Comparison of ENCODE assay signal across 17 cellular contexts in the genomic region with DNA sequence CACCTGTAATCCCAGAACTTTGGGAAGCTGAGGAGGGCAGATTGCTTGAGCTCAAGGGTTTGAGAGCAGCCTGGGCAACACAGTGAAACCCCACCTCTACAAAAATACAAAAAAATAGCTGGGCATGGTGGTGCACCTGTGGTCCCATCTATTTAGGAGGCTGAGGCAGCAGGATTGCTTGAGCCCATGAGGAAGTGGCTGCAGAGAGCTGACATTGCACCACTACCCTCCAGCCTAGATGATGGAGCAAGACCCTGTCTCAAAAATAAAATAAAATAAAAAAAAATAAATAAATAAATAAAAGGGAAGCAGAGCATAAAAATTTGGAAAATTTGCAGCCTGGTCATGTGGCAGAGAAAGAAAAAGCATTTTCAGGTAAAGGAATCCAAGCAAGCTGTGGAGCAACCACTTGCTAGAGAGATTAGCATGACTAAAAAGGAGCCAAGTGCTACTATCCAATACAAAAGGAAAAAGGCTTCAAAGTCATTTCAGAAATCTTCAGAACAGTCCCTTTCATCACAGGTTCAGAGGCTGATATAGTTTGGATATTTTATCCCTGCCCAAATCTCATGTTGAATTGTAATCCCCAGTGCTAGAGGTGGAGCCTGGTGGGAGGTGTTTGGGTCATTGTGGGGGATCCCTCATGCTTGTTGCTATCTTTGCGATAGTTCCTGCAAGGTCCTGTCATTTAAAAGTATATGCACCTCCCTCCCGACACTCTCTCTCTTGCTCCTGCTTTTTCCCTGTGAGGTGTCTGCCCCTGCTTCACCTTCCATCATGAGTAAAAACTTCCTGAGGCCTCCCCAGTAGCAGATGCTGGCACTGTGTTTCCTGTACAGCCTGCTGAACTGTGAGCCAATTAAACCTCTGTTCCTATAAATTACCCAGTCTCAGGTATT. TPM values are rescaled to one million over a fixed set of nuclear protein-coding genes. Genes with fewer than 3 reads are reported as not detected.
"Had no signal": no experiment of that assay in that cellular context is flagged by ENCODE, and none has a peak within 500 bp of the region (broad histone marks: within the 10 kb centered on the region; RNA-seq: fewer than 3 reads in every experiment).

No MANE protein-coding gene starts in this region.

- ATAC-seq: activated CD8-positive, alpha-beta memory T cell treated with anti-CD3 and anti-CD28 coated beads, Interleukin-2, amount 10 ng/mL, durations not matched to agents 7 days and 5 days; left ventricle myocardium superior had no signal

- H3K9me3 ChIP-seq: tibial artery, vagina had no signal

- H3K4me1 ChIP-seq: tibial artery, vagina had no signal

- H3K36me3 Mint-ChIP-seq: activated CD8-positive, alpha-beta memory T cell treated with anti-CD3 and anti-CD28 coated beads, Interleukin-2, amount 10 ng/mL, durations not matched to agents 7 days and 5 days; brain; memory B cell had no signal

- H3K9me3 Mint-ChIP-seq: activated B cell treated with CpG ODN at 0.5 μM for 24 hours; activated CD4-positive, alpha-beta memory T cell treated with anti-CD3 and anti-CD28 coated beads, Interleukin-2, amount 10 ng/mL, durations not matched to agents 7 days and 5 days; activated naive CD4-positive, alpha-beta T cell treated with anti-CD3 and anti-CD28 coated beads for 36 hours; T-helper 2 cell treated with Interferon-gamma antibody and Interleukin-4, amounts not matched to agents 5 μg/mL and 100 μg/mL, for 36 hours had no signal

- H3K36me3 ChIP-seq: tibial artery, vagina had no signal

- H3K4me3 Mint-ChIP-seq: activated B cell treated with CpG ODN at 0.5 μM for 24 hours; activated CD4-positive, alpha-beta memory T cell treated with anti-CD3 and anti-CD28 coated beads, Interleukin-2, amount 10 ng/mL, durations not matched to agents 7 days and 5 days; activated CD8-positive, alpha-beta memory T cell treated with anti-CD3 and anti-CD28 coated beads, Interleukin-2, amount 10 ng/mL, durations not matched to agents 7 days and 5 days; activated naive CD4-positive, alpha-beta T cell treated with anti-CD3 and anti-CD28 coated beads for 36 hours; brain; memory B cell; T-helper 2 cell treated with Interferon-gamma antibody and Interleukin-4, amounts not matched to agents 5 μg/mL and 100 μg/mL, for 36 hours had no signal

- DNase-seq: activated B cell treated with CpG ODN at 0.5 μM for 24 hours; activated CD4-positive, alpha-beta memory T cell treated with anti-CD3 and anti-CD28 coated beads, Interleukin-2, amount 10 ng/mL, durations not matched to agents 7 days and 5 days; activated CD4-positive, alpha-beta T cell treated with anti-CD3 and anti-CD28 coated beads for 48 hours; activated CD8-positive, alpha-beta memory T cell treated with anti-CD3 and anti-CD28 coated beads, Interleukin-2, amount 10 ng/mL, durations not matched to agents 7 days and 5 days; activated naive CD4-positive, alpha-beta T cell treated with anti-CD3 and anti-CD28 coated beads for 36 hours; anterior cingulate cortex; central memory CD4-positive, alpha-beta T cell; hypothalamus; left ventricle myocardium superior; retina; stimulated activated naive CD4-positive, alpha-beta T cell; substantia nigra; tibial artery had no signal

- H3K4me1 Mint-ChIP-seq: activated B cell treated with CpG ODN at 0.5 μM for 24 hours; activated CD4-positive, alpha-beta memory T cell treated with anti-CD3 and anti-CD28 coated beads, Interleukin-2, amount 10 ng/mL, durations not matched to agents 7 days and 5 days; activated CD8-positive, alpha-beta memory T cell treated with anti-CD3 and anti-CD28 coated beads, Interleukin-2, amount 10 ng/mL, durations not matched to agents 7 days and 5 days; brain; memory B cell had no signal

- H3K27me3 ChIP-seq: tibial artery, vagina had no signal

- H3K4me3 ChIP-seq: tibial artery, vagina had no signal

- H3K27ac Mint-ChIP-seq: activated B cell treated with CpG ODN at 0.5 μM for 24 hours; activated CD4-positive, alpha-beta memory T cell treated with anti-CD3 and anti-CD28 coated beads, Interleukin-2, amount 10 ng/mL, durations not matched to agents 7 days and 5 days; activated CD8-positive, alpha-beta memory T cell treated with anti-CD3 and anti-CD28 coated beads, Interleukin-2, amount 10 ng/mL, durations not matched to agents 7 days and 5 days; activated naive CD4-positive, alpha-beta T cell treated with anti-CD3 and anti-CD28 coated beads for 36 hours; brain; memory B cell; T-helper 2 cell treated with Interferon-gamma antibody and Interleukin-4, amounts not matched to agents 5 μg/mL and 100 μg/mL, for 36 hours had no signal

- H3K27ac ChIP-seq: tibial artery, vagina had no signal

RNA-seq across cellular contexts. Expression of gene ELOVL4, which starts 45.9 kb away (rescaled TPM):
- total RNA-seq: activated B cell treated with CpG ODN at 0.5 μM for 24 hours had no signal
